12 cellular contexts compared by ENCODE assay signal in the genomic region with DNA sequence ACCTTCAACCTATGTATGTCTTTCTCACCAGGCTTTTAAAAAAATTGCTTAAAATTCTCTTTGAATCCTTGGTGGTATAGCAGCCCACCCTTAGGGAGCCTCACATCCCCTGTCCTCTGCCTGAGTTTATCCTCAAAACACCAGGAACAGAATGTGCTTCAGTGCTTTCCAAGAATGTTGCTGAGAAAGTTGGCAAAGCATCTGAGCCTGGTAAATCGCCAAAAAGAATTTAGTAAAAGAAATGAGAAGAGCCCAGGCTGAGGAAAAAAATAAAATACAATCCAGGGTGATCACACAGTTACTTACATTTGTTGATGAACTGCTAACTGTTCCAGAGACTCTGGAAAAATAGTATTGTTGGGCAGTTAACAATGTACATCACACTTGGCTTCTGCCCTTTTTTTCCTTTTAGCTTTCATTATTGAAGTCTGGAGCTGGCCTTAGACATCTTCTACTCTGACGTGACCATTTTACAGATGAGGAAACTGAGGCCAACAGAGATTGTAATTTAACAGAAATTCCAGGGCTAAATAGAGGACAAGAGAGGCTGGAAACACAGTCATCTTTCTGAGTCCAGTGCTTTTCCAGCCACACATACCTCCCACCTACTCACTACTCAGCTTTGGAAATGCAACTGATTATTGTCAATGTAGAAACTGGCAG.
A peak's percentile ranks its signal among the peaks of the same experiment; 100 is the strongest.
DNase-seq lines count a peak whose midpoint lies in the region; ATAC-seq, FAIRE-seq and TF ChIP-seq lines count a peak whose summit lies in the region.
"Had no signal": no experiment of that assay in that cellular context is flagged by ENCODE, and none has a peak within 500 bp of the region (broad histone marks: within the 10 kb centered on the region; RNA-seq: fewer than 3 reads in every experiment).

No MANE protein-coding gene starts in this region.

- H3K4me1 ChIP-seq in fibroblast of lung (ENCODE audit: control insufficient read depth, extremely low read depth, insufficient read depth, low read length) = peaks cover 15% of the 10 kb centered on the region
- peaks cover 19 to 38% of the 10 kb centered on the region in 2 donors for H3K4me1 ChIP-seq in thoracic aorta (ENCODE audit: control insufficient read depth in 1 of 2, low read depth in 2 of 2)

- DNase-seq in NCI-H226 (peak; percentile 16), fibroblast of lung (ENCODE audit: low read depth in 2 of 2) (peak; percentile 55 to 92), mesothelial cell of epicardium (ENCODE audit: low spot score in 2 of 2, unreplicated experiment in 2 of 2) (no peak), thoracic aorta (ENCODE audit: low spot score) (peak; percentile 25), GM12891 (ENCODE audit: insufficient read length, low spot score) (no peak), retina (no peak)
- DNase-seq in activated T-helper 1 cell treated with anti-CD3 and anti-CD28 coated beads, Interleukin-12 subunit alpha, Interleukin-12 subunit beta, Interleukin-2, Interleukin-4 antibody, amounts not matched to agents 30 ng/mL and 10 ng/mL and 1 ng/mL, durations not matched to agents 14 hours and 24 hours and 36 hours (ENCODE audit: low spot score) = no peak
- no peak for DNase-seq in activated T-cell treated with anti-CD3 and anti-CD28 coated beads, Interleukin-2, amount 50 U/mL, for 1 hour
- DNase-seq: activated CD4-positive, CD25-positive, alpha-beta regulatory T cell; activated naive CD4-positive, alpha-beta T cell treated with Interleukin-2 at 50 U/mL for 16 hours; SHP77; stimulated activated naive CD8-positive, alpha-beta T cell treated with anti-CD3 and anti-CD28 coated beads, Interleukin-15, Interleukin-2, amounts not matched to agents 100 U/mL and 50 U/mL, for 24 hours had no signal

- no peaks in the 10 kb centered on the region for H4K20me1 ChIP-seq in fibroblast of lung (ENCODE audit: control insufficient read depth, extremely low read depth, insufficient read depth, low read length)

- TF ChIP-seq CTCF in fibroblast of lung (conservative IDR thresholded peaks at IDR 0.05 in 1 of 2, IDR thresholded peaks at IDR 0.05 in 1 of 2; ENCODE audit: low read depth in 1 of 2, low read length in 2 of 2) = no peak
- no peak for TF ChIP-seq CTCF in mesothelial cell of epicardium (IDR thresholded peaks at IDR 0.05; ENCODE audit: unreplicated experiment)
- no peak for TF ChIP-seq CTCF in thoracic aorta (IDR thresholded peaks at IDR 0.05)

- no peak overlapping the region for H3K4me3 ChIP-seq in fibroblast of lung (replicated peaks in 1 of 4; ENCODE audit: control extremely low read depth in 1 of 4, insufficient read depth in 1 of 4, low read depth in 3 of 4, low read length in 4 of 4)
- no peak overlapping the region for H3K4me3 ChIP-seq in thoracic aorta

- H3K9me3 ChIP-seq in fibroblast of lung (ENCODE audit: control insufficient read depth, insufficient read depth, low read depth, low read length) = no peaks in the 10 kb centered on the region
- H3K9me3 ChIP-seq in thoracic aorta = no peaks in the 10 kb centered on the region

- intact Hi-C loops in activated T-helper 1 cell treated with anti-CD3 and anti-CD28 coated beads, Interleukin-12 subunit alpha, Interleukin-12 subunit beta, Interleukin-2, Interleukin-4 antibody, amounts not matched to agents 30 ng/mL and 10 ng/mL and 1 ng/mL, durations not matched to agents 14 hours and 24 hours and 36 hours (cut with micrococcal nuclease) = no loop called here

- TF ChIP-seq POLR2A in GM12891 (IDR thresholded peaks at IDR 0.05; ENCODE audit: low read depth, low read length) = no peak

- peaks cover 3% of the 10 kb centered on the region for H3K27me3 Mint-ChIP-seq in mesothelial cell of epicardium (ENCODE audit: low read depth)
- H3K27me3 Mint-ChIP-seq in activated T-helper 1 cell treated with anti-CD3 and anti-CD28 coated beads, Interleukin-12 subunit alpha, Interleukin-12 subunit beta, Interleukin-2, Interleukin-4 antibody, amounts not matched to agents 30 ng/mL and 10 ng/mL and 1 ng/mL, durations not matched to agents 14 hours and 24 hours and 36 hours (ENCODE audit: insufficient read depth) = peaks cover 10% of the 10 kb centered on the region

- no peak overlapping the region for H3K4me2 ChIP-seq in fibroblast of lung (ENCODE audit: extremely low read depth, insufficient read depth, low read length)

- no peaks in the 10 kb centered on the region for H3K36me3 Mint-ChIP-seq in mesothelial cell of epicardium
- H3K36me3 Mint-ChIP-seq in activated T-helper 1 cell treated with anti-CD3 and anti-CD28 coated beads, Interleukin-12 subunit alpha, Interleukin-12 subunit beta, Interleukin-2, Interleukin-4 antibody, amounts not matched to agents 30 ng/mL and 10 ng/mL and 1 ng/mL, durations not matched to agents 14 hours and 24 hours and 36 hours (ENCODE audit: low read depth) = no peaks in the 10 kb centered on the region

- no peak overlapping the region for H3K9ac ChIP-seq in fibroblast of lung (ENCODE audit: insufficient read depth, low read length)

- no peak overlapping the region for H2AFZ ChIP-seq in fibroblast of lung (ENCODE audit: low read length)

- no peak overlapping the region for H3K27ac ChIP-seq in fibroblast of lung (ENCODE audit: insufficient read depth, low read length)
- H3K27ac ChIP-seq in thoracic aorta = peak overlapping the region; percentile 80 to 82

- H3K36me3 ChIP-seq in fibroblast of lung (ENCODE audit: control insufficient read depth, insufficient read depth, low read length) (no peaks in the 10 kb centered on the region), thoracic aorta (no peaks in the 10 kb centered on the region)

- no peaks in the 10 kb centered on the region for H3K9me3 Mint-ChIP-seq in mesothelial cell of epicardium
- no peaks in the 10 kb centered on the region for H3K9me3 Mint-ChIP-seq in activated T-helper 1 cell treated with anti-CD3 and anti-CD28 coated beads, Interleukin-12 subunit alpha, Interleukin-12 subunit beta, Interleukin-2, Interleukin-4 antibody, amounts not matched to agents 30 ng/mL and 10 ng/mL and 1 ng/mL, durations not matched to agents 14 hours and 24 hours and 36 hours

- no peaks in the 10 kb centered on the region for H3K79me2 ChIP-seq in fibroblast of lung (ENCODE audit: control insufficient read depth, insufficient read depth, low read length)

- H3K4me1 Mint-ChIP-seq in mesothelial cell of epicardium = peaks cover 30% of the 10 kb centered on the region
- H3K4me1 Mint-ChIP-seq in activated T-helper 1 cell treated with anti-CD3 and anti-CD28 coated beads, Interleukin-12 subunit alpha, Interleukin-12 subunit beta, Interleukin-2, Interleukin-4 antibody, amounts not matched to agents 30 ng/mL and 10 ng/mL and 1 ng/mL, durations not matched to agents 14 hours and 24 hours and 36 hours (ENCODE audit: low read depth) = no peaks in the 10 kb centered on the region

- peak; percentile 47 for ATAC-seq in thoracic aorta (ENCODE audit: insufficient number of reproducible peaks, low FRiP score, low read depth)
- ATAC-seq: stimulated activated naive CD8-positive, alpha-beta T cell treated with anti-CD3 and anti-CD28 coated beads, Interleukin-15, Interleukin-2, amounts not matched to agents 100 U/mL and 50 U/mL, for 24 hours had no signal

- no peak for FAIRE-seq in GM12891 (lab: Jason Lieb, UNC)

- H3K27me3 ChIP-seq in fibroblast of lung (ENCODE audit: control insufficient read depth, insufficient read depth, low read length) (no peaks in the 10 kb centered on the region), thoracic aorta (replicated peaks; ENCODE audit: insufficient read depth) (no peaks in the 10 kb centered on the region)

- H3K27ac Mint-ChIP-seq in mesothelial cell of epicardium = peak overlapping the region; percentile 30
- no peak overlapping the region for H3K27ac Mint-ChIP-seq in activated T-helper 1 cell treated with anti-CD3 and anti-CD28 coated beads, Interleukin-12 subunit alpha, Interleukin-12 subunit beta, Interleukin-2, Interleukin-4 antibody, amounts not matched to agents 30 ng/mL and 10 ng/mL and 1 ng/mL, durations not matched to agents 14 hours and 24 hours and 36 hours

- no peak overlapping the region for H3K4me3 Mint-ChIP-seq in mesothelial cell of epicardium
- no peak overlapping the region for H3K4me3 Mint-ChIP-seq in activated T-helper 1 cell treated with anti-CD3 and anti-CD28 coated beads, Interleukin-12 subunit alpha, Interleukin-12 subunit beta, Interleukin-2, Interleukin-4 antibody, amounts not matched to agents 30 ng/mL and 10 ng/mL and 1 ng/mL, durations not matched to agents 14 hours and 24 hours and 36 hours

TF ChIP-seq in GM12891, 5 proteins besides CTCF, POLR2A, EP300 and RAD21:
- no peak for TF ChIP-seq POU2F2 (IDR thresholded peaks at IDR 0.05; ENCODE audit: low read depth, low read length)
- no peak for TF ChIP-seq SPI1 (IDR thresholded peaks at IDR 0.05; ENCODE audit: low read depth, low read length)
- no peak for TF ChIP-seq PAX5 (IDR thresholded peaks at IDR 0.05; ENCODE audit: insufficient read depth, low read length, severe bottlenecking)
- TF ChIP-seq TAF1 (IDR thresholded peaks at IDR 0.05; ENCODE audit: low read depth, low read length) = no peak
- TF ChIP-seq POLR2AphosphoS5 (IDR thresholded peaks at IDR 0.05; ENCODE audit: low read depth, low read length) = no peak

Comparison
In these comparisons a context has a peak if more than half of its experiments do, and no peak if none do; other contexts are left out.
1. DNase-seq: peak in NCI-H226 (single experiment), fibroblast of lung (2 of 2) and thoracic aorta (single experiment); none in mesothelial cell of epicardium (0 of 2), activated T-helper 1 cell treated with anti-CD3 and anti-CD28 coated beads, Interleukin-12 subunit alpha, Interleukin-12 subunit beta, Interleukin-2, Interleukin-4 antibody, amounts not matched to agents 30 ng/mL and 10 ng/mL and 1 ng/mL, durations not matched to agents 14 hours and 24 hours and 36 hours (single experiment), GM12891 (single experiment), retina (single experiment) and activated T-cell treated with anti-CD3 and anti-CD28 coated beads, Interleukin-2, amount 50 U/mL, for 1 hour (single experiment).